8 cellular contexts compared by ENCODE assay signal in the genomic region with DNA sequence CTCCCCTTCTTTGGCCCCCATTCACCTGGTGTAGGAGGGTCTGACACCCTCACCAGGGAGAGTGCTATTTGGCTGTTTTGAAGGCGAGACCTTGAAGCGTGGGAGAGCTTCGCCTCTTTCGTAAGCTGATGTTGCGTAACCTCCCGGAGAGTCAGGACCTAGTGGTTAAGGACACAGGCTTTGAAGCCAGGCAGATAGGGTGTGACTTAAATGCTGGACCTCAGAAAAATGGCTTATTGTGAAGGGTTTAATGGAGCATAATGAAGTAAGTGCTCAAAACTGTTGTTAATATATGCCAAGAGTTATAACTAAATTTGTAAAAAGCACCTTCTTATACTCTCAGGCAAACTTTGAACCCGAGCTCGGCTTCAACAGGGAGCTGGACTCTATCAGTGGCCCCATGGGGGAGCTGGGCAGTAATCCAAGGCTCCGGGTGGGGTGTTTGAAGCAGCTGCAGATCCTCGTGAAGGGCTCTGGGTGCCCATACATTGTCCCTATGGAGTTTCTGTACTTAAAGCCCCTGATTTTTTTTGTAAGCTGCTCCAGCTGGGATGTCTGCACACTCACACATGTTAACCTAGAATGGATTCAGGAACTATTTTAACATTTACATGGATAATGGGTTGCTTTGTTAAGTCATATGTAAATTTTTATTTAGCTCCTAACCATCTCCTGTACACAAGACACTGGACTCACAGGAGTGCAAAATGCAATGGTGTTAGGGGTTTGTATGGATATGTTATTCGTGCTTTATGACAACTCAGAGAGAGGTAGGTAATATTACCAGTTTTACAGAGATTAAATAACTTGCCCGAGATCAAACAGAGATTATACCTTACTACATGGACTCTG. TPM values are rescaled to one million over a fixed set of nuclear protein-coding genes. Genes with fewer than 3 reads are reported as not detected.
DNase-seq lines count a peak whose midpoint lies in the region; ATAC-seq and TF ChIP-seq lines count a peak whose summit lies in the region.

No MANE protein-coding gene starts in this region.

- no peak overlapping the region for H2AFZ ChIP-seq in GM23338

- H3K27ac ChIP-seq in GM23338 (ENCODE audit: low read depth) = no peak overlapping the region

- peak; percentile 79 for ATAC-seq in GM23338
- no peak for ATAC-seq in stimulated activated memory B cell treated with anti-CD40 and anti-IgM and Interleukin-4, amounts not matched to agents 10 μg/mL and 1 μg/mL and 100 μg/mL, for 72 hours
- ATAC-seq in HG02938 (IDR thresholded peaks at IDR 0.05; ENCODE audit: unreplicated experiment) = no peak

- H3K4me1 ChIP-seq in GM23338 (ENCODE audit: insufficient read depth) = peaks cover 20% of the 10 kb centered on the region

- no peaks in the 10 kb centered on the region for H3K36me3 ChIP-seq in GM23338 (ENCODE audit: insufficient read depth)

- no peaks in the 10 kb centered on the region for H3K36me3 Mint-ChIP-seq in GM23338 (ENCODE audit: low read depth)
- H3K36me3 Mint-ChIP-seq in stimulated activated memory B cell treated with anti-CD40 and anti-IgM and Interleukin-4, amounts not matched to agents 10 μg/mL and 1 μg/mL and 100 μg/mL, for 72 hours = no peaks in the 10 kb centered on the region

- DNase-seq in GM23338 (ENCODE audit: low spot score) (peak; percentile 62), NCI-H510A (lab: John Stamatoyannopoulos, UW) (peak; percentile 47), choroid plexus epithelial cell (ENCODE audit: low read depth) (peak; percentile 99), lower leg skin (ENCODE audit: low spot score in 2 of 2) (peak; percentile 91 to 96), ureter (ENCODE audit: low spot score) (peak; percentile 87), midbrain (lab: John Stamatoyannopoulos, UW) (no peak)

- no peak overlapping the region for H3K4me3 Mint-ChIP-seq in GM23338
- no peak overlapping the region for H3K4me3 Mint-ChIP-seq in stimulated activated memory B cell treated with anti-CD40 and anti-IgM and Interleukin-4, amounts not matched to agents 10 μg/mL and 1 μg/mL and 100 μg/mL, for 72 hours

- H3K4me1 Mint-ChIP-seq in GM23338 = peaks cover 43% of the 10 kb centered on the region
- H3K4me1 Mint-ChIP-seq in stimulated activated memory B cell treated with anti-CD40 and anti-IgM and Interleukin-4, amounts not matched to agents 10 μg/mL and 1 μg/mL and 100 μg/mL, for 72 hours = peaks cover 12% of the 10 kb centered on the region

- WGBS in lower leg skin, 2 donors = 20 to 31% methylated on average over 12 of the region's 12 CpGs

- peaks cover 28% of the 10 kb centered on the region for H3K79me2 ChIP-seq in GM23338 (replicated peaks; ENCODE audit: insufficient read depth)

- peaks cover 3% of the 10 kb centered on the region for H3K27me3 Mint-ChIP-seq in GM23338 (ENCODE audit: insufficient read depth, low read depth, poor library complexity)
- peaks cover 17% of the 10 kb centered on the region for H3K27me3 Mint-ChIP-seq in stimulated activated memory B cell treated with anti-CD40 and anti-IgM and Interleukin-4, amounts not matched to agents 10 μg/mL and 1 μg/mL and 100 μg/mL, for 72 hours

- no peak for TF ChIP-seq POLR2A in lower leg skin (IDR thresholded peaks at IDR 0.05)

- no peaks in the 10 kb centered on the region for H3K9me3 Mint-ChIP-seq in GM23338
- H3K9me3 Mint-ChIP-seq in stimulated activated memory B cell treated with anti-CD40 and anti-IgM and Interleukin-4, amounts not matched to agents 10 μg/mL and 1 μg/mL and 100 μg/mL, for 72 hours = no peaks in the 10 kb centered on the region

- intact Hi-C loops in lower leg skin (cut with DNase I; ENCODE audit: low total_unique reads) = no loop called here

- no peaks in the 10 kb centered on the region for H3K27me3 ChIP-seq in GM23338 (ENCODE audit: insufficient read depth)

- no peak overlapping the region for H3K27ac Mint-ChIP-seq in GM23338
- no peak overlapping the region for H3K27ac Mint-ChIP-seq in stimulated activated memory B cell treated with anti-CD40 and anti-IgM and Interleukin-4, amounts not matched to agents 10 μg/mL and 1 μg/mL and 100 μg/mL, for 72 hours

- H4K20me1 ChIP-seq in GM23338 (replicated peaks; ENCODE audit: insufficient read depth) = peaks cover 7% of the 10 kb centered on the region

- H3K9me2 ChIP-seq in GM23338 (ENCODE audit: insufficient read depth) = no peaks in the 10 kb centered on the region

- TF ChIP-seq CTCF in GM23338 (conservative IDR thresholded peaks at IDR 0.05; ENCODE audit: low read depth in 2 of 2) (no peak), choroid plexus epithelial cell (conservative IDR thresholded peaks at IDR 0.05; ENCODE audit: low read depth, low read length) (no peak), lower leg skin (IDR thresholded peaks at IDR 0.05) (no peak)

- H3K4me3 ChIP-seq in GM23338 (no peak overlapping the region), choroid plexus epithelial cell (ENCODE audit: low read depth, low read length) (peak overlapping the region; percentile 3), lower leg skin (ENCODE audit: low read depth, poor library complexity, severe bottlenecking) (no peak overlapping the region)

- no peak overlapping the region for H3K4me2 ChIP-seq in GM23338

- H3F3A ChIP-seq in GM23338 (replicated peaks; ENCODE audit: low read depth) = no peaks in the 10 kb centered on the region

TF ChIP-seq in GM23338, 12 proteins besides CTCF, POLR2A, EP300 and RAD21 (continues in another document):
- TF ChIP-seq, protein P1, sequence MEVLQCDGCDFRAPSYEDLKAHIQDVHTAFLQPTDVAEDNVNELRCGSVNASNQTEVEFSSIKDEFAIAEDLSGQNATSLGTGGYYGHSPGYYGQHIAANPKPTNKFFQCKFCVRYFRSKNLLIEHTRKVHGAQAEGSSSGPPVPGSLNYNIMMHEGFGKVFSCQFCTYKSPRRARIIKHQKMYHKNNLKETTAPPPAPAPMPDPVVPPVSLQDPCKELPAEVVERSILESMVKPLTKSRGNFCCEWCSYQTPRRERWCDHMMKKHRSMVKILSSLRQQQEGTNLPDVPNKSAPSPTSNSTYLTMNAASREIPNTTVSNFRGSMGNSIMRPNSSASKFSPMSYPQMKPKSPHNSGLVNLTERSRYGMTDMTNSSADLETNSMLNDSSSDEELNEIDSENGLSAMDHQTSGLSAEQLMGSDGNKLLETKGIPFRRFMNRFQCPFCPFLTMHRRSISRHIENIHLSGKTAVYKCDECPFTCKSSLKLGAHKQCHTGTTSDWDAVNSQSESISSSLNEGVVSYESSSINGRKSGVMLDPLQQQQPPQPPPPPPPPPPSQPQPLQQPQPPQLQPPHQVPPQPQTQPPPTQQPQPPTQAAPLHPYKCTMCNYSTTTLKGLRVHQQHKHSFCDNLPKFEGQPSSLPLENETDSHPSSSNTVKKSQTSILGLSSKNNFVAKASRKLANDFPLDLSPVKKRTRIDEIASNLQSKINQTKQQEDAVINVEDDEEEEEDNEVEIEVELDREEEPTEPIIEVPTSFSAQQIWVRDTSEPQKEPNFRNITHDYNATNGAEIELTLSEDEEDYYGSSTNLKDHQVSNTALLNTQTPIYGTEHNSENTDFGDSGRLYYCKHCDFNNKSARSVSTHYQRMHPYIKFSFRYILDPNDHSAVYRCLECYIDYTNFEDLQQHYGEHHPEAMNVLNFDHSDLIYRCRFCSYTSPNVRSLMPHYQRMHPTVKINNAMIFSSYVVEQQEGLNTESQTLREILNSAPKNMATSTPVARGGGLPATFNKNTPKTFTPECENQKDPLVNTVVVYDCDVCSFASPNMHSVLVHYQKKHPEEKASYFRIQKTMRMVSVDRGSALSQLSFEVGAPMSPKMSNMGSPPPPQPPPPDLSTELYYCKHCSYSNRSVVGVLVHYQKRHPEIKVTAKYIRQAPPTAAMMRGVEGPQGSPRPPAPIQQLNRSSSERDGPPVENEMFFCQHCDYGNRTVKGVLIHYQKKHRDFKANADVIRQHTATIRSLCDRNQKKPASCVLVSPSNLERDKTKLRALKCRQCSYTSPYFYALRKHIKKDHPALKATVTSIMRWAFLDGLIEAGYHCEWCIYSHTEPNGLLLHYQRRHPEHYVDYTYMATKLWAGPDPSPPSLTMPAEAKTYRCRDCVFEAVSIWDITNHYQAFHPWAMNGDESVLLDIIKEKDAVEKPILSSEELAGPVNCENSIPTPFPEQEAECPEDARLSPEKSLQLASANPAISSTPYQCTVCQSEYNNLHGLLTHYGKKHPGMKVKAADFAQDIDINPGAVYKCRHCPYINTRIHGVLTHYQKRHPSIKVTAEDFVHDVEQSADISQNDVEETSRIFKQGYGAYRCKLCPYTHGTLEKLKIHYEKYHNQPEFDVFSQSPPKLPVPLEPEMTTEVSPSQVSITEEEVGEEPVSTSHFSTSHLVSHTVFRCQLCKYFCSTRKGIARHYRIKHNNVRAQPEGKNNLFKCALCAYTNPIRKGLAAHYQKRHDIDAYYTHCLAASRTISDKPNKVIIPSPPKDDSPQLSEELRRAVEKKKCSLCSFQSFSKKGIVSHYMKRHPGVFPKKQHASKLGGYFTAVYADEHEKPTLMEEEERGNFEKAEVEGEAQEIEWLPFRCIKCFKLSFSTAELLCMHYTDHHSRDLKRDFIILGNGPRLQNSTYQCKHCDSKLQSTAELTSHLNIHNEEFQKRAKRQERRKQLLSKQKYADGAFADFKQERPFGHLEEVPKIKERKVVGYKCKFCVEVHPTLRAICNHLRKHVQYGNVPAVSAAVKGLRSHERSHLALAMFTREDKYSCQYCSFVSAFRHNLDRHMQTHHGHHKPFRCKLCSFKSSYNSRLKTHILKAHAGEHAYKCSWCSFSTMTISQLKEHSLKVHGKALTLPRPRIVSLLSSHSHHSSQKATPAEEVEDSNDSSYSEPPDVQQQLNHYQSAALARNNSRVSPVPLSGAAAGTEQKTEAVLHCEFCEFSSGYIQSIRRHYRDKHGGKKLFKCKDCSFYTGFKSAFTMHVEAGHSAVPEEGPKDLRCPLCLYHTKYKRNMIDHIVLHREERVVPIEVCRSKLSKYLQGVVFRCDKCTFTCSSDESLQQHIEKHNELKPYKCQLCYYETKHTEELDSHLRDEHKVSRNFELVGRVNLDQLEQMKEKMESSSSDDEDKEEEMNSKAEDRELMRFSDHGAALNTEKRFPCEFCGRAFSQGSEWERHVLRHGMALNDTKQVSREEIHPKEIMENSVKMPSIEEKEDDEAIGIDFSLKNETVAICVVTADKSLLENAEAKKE (CRISPR knock-in tag; IDR thresholded peaks at IDR 0.05) = no peak
- no peak for TF ChIP-seq EZH2phosphoT487 (IDR thresholded peaks at IDR 0.05; ENCODE audit: unreplicated experiment)
- TF ChIP-seq NANOG (IDR thresholded peaks at IDR 0.05; ENCODE audit: borderline replicate concordance) = no peak
- no peak for TF ChIP-seq STAT1 (IDR thresholded peaks at IDR 0.05; ENCODE audit: unreplicated experiment)
- no peak for TF ChIP-seq ZNF331 (CRISPR knock-in tag; IDR thresholded peaks at IDR 0.05; ENCODE audit: low read depth)
- no peak for TF ChIP-seq CREB1 (CRISPR knock-in tag; IDR thresholded peaks at IDR 0.05; ENCODE audit: low read depth)
- TF ChIP-seq JUNB (IDR thresholded peaks at IDR 0.05; ENCODE audit: unreplicated experiment) = no peak

RNA-seq across cellular contexts. Expression of gene PPFIBP1, which starts 26.0 kb away (rescaled TPM):
- total RNA-seq in GM23338 (2014; rRNA removed; shearing (Covaris generic)) = 27.0 and 33.2 TPM in 2 replicates
- 38.9 and 41.9 TPM in 2 replicates for polyA plus RNA-seq in GM23338 (2016; fragmentation: Nextera tagmentation; extraction: Ambion mirVana)
- 10 to 100 TPM; 47.2 to 77.3 (median 52.7) TPM for total RNA-seq in lower leg skin
- 120 TPM for total RNA-seq in ureter
